25 cellular contexts compared by ENCODE assay signal in the genomic region with DNA sequence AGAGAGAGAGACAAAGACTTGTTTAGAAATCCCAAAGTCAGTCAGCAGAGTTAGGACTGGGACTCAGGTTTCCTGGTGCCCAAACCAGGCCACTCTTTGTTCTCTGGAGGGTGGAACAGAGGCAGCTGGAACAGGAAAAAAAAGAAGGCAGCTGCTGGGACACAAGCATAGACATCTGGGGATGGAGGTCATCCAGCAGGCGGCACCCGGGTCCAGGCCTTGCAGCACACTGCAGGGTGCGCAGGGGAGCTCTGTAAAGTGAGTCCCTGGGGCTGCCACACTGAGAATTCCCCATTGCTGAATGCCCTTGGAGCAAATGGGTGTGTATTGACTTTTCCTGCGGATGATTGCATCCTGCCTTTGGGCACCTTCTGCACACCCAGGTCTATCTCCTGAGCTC.
DNase-seq lines count a peak whose midpoint lies in the region; ATAC-seq lines count a peak whose summit lies in the region.
"Had no signal": no experiment of that assay in that cellular context is flagged by ENCODE, and none has a peak within 500 bp of the region (broad histone marks: within the 10 kb centered on the region; RNA-seq: fewer than 3 reads in every experiment).

No MANE protein-coding gene starts in this region.

- H3K27me3 Mint-ChIP-seq in activated CD4-positive, alpha-beta T cell treated with anti-CD3 and anti-CD28 coated beads, Interleukin-2, amount 10 ng/mL, durations not matched to agents 7 days and 5 days: peaks cover 11% of the 10 kb centered on the region

- CTCF ChIA-PET in activated CD4-positive, alpha-beta T cell treated with anti-CD3 and anti-CD28 coated beads, Interleukin-2, amount 10 ng/mL, durations not matched to agents 7 days and 5 days (lab: Charles Lee): no interaction called here

- no peaks in the 10 kb centered on the region for H3K9me3 Mint-ChIP-seq in activated CD4-positive, alpha-beta T cell treated with anti-CD3 and anti-CD28 coated beads, Interleukin-2, amount 10 ng/mL, durations not matched to agents 7 days and 5 days
- H3K9me3 Mint-ChIP-seq: activated CD4-positive, alpha-beta memory T cell treated with anti-CD3 and anti-CD28 coated beads, Interleukin-2, amount 10 ng/mL, durations not matched to agents 7 days and 5 days; activated naive CD4-positive, alpha-beta T cell treated with anti-CD3 and anti-CD28 coated beads, Interleukin-2, amount 10 ng/mL, durations not matched to agents 7 days and 5 days; activated T-cell treated with anti-CD3 and anti-CD28 coated beads, Interleukin-2, amount 50 U/mL, for 24 hours; T-cell had no signal

- POLR2A ChIA-PET in activated CD4-positive, alpha-beta T cell treated with anti-CD3 and anti-CD28 coated beads, Interleukin-2, amount 10 ng/mL, durations not matched to agents 7 days and 5 days (lab: Charles Lee): no interaction called here

- peak; percentile 61 for DNase-seq in NCI-H82 (lab: John Stamatoyannopoulos, UW)
- DNase-seq in NCI-H82 treated with DMSO at 0.1 percent for 48 hours (lab: John Stamatoyannopoulos, UW; ENCODE audit: unreplicated experiment): no peak
- DNase-seq in NCI-H146 (lab: John Stamatoyannopoulos, UW): peak; percentile 51
- peak; percentile 30 for DNase-seq in SHP77 treated with DMSO at 0.1 percent for 48 hours (lab: John Stamatoyannopoulos, UW)
- peak; percentile 28 for DNase-seq in putamen (ENCODE audit: low spot score)
- DNase-seq in activated CD4-positive, alpha-beta T cell treated with anti-CD3 and anti-CD28 coated beads, Interleukin-2, amount 10 ng/mL, durations not matched to agents 7 days and 5 days: no peak
- DNase-seq in COR-L47 (lab: John Stamatoyannopoulos, UW): no peak
- DNase-seq: activated CD4-positive, alpha-beta memory T cell treated with anti-CD3 and anti-CD28 coated beads, Interleukin-2, amount 10 ng/mL, durations not matched to agents 7 days and 5 days; activated naive CD4-positive, alpha-beta T cell treated with anti-CD3 and anti-CD28 coated beads, Interleukin-2, amount 10 ng/mL, durations not matched to agents 7 days and 5 days; activated T-cell treated with anti-CD3 and anti-CD28 coated beads, Interleukin-2, amount 50 U/mL, for 24 hours; aorta; cerebellar nuclear complex; DND-41; effector CD8-positive, alpha-beta T cell; HCEC 1CT; lower lobe of right lung; NCI-H1417 treated with DMSO at 0.1 percent for 48 hours; NCI-H526 treated with DMSO at 0.1 percent for 48 hours; Peyer's patch; stimulated activated naive CD4-positive, alpha-beta T cell; T-cell; transverse colon had no signal

- no peak overlapping the region for H3K27ac Mint-ChIP-seq in activated CD4-positive, alpha-beta T cell treated with anti-CD3 and anti-CD28 coated beads, Interleukin-2, amount 10 ng/mL, durations not matched to agents 7 days and 5 days
- H3K27ac Mint-ChIP-seq: activated CD4-positive, alpha-beta memory T cell treated with anti-CD3 and anti-CD28 coated beads, Interleukin-2, amount 10 ng/mL, durations not matched to agents 7 days and 5 days; activated naive CD4-positive, alpha-beta T cell treated with anti-CD3 and anti-CD28 coated beads, Interleukin-2, amount 10 ng/mL, durations not matched to agents 7 days and 5 days; activated T-cell treated with anti-CD3 and anti-CD28 coated beads, Interleukin-2, amount 50 U/mL, for 24 hours; CD14-positive monocyte had no signal

- no peak for ATAC-seq in GM21360 (IDR thresholded peaks at IDR 0.05; ENCODE audit: unreplicated experiment)
- ATAC-seq: lower lobe of right lung, sciatic nerve, T-cell had no signal

- no peaks in the 10 kb centered on the region for H3K4me1 Mint-ChIP-seq in activated CD4-positive, alpha-beta T cell treated with anti-CD3 and anti-CD28 coated beads, Interleukin-2, amount 10 ng/mL, durations not matched to agents 7 days and 5 days
- H3K4me1 Mint-ChIP-seq: activated CD4-positive, alpha-beta memory T cell treated with anti-CD3 and anti-CD28 coated beads, Interleukin-2, amount 10 ng/mL, durations not matched to agents 7 days and 5 days; activated naive CD4-positive, alpha-beta T cell treated with anti-CD3 and anti-CD28 coated beads, Interleukin-2, amount 10 ng/mL, durations not matched to agents 7 days and 5 days had no signal

- no peaks in the 10 kb centered on the region for H3K36me3 Mint-ChIP-seq in activated CD4-positive, alpha-beta T cell treated with anti-CD3 and anti-CD28 coated beads, Interleukin-2, amount 10 ng/mL, durations not matched to agents 7 days and 5 days (ENCODE audit: low read depth)
- H3K36me3 Mint-ChIP-seq: activated naive CD4-positive, alpha-beta T cell treated with anti-CD3 and anti-CD28 coated beads, Interleukin-2, amount 10 ng/mL, durations not matched to agents 7 days and 5 days; CD14-positive monocyte; T-cell had no signal

- no peak overlapping the region for H3K4me3 Mint-ChIP-seq in activated CD4-positive, alpha-beta T cell treated with anti-CD3 and anti-CD28 coated beads, Interleukin-2, amount 10 ng/mL, durations not matched to agents 7 days and 5 days
- H3K4me3 Mint-ChIP-seq: activated CD4-positive, alpha-beta memory T cell treated with anti-CD3 and anti-CD28 coated beads, Interleukin-2, amount 10 ng/mL, durations not matched to agents 7 days and 5 days; activated naive CD4-positive, alpha-beta T cell treated with anti-CD3 and anti-CD28 coated beads, Interleukin-2, amount 10 ng/mL, durations not matched to agents 7 days and 5 days; activated T-cell treated with anti-CD3 and anti-CD28 coated beads, Interleukin-2, amount 50 U/mL, for 24 hours; T-cell had no signal

Comparison
In these comparisons a context has a peak if more than half of its experiments do, and no peak if none do; other contexts are left out.
1. DNase-seq: peak in NCI-H82 (single experiment), NCI-H146 (single experiment), SHP77 treated with DMSO at 0.1 percent for 48 hours (single experiment) and putamen (single experiment); none in NCI-H82 treated with DMSO at 0.1 percent for 48 hours (single experiment), activated CD4-positive, alpha-beta T cell treated with anti-CD3 and anti-CD28 coated beads, Interleukin-2, amount 10 ng/mL, durations not matched to agents 7 days and 5 days (single experiment) and COR-L47 (single experiment).